In the genomic region with DNA sequence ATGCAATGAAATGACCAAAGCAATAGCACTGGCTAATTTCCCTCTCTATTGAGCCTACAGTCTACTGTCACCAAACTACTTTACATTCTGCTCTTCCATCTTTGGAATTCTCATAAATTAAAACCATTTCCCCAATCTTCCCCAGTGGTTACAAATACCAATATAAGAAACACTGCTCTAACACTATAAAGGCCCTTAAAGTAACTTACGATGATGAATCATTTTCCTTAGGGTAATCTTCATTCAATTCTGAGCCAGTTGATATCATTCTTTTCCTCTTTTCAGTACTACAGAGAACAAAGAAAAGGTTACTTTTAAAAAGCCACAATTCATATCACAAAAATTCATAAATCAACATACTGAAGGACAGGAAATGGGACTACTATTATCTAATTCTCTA, we compare ENCODE assay signal across 20 cellular contexts.
"Had no signal": no experiment of that assay in that cellular context is flagged by ENCODE, and none has a peak within 500 bp of the region (broad histone marks: within the 10 kb centered on the region; RNA-seq: fewer than 3 reads in every experiment).

No MANE protein-coding gene starts in this region.

- H3K4me3 ChIP-seq: colonic mucosa, dorsolateral prefrontal cortex, esophagus muscularis mucosa, gastroesophageal sphincter, heart right ventricle, left lung, lower lobe of right lung had no signal

- H3K27me3 ChIP-seq: colonic mucosa, dorsolateral prefrontal cortex, esophagus muscularis mucosa, foreskin keratinocyte, gastroesophageal sphincter, heart right ventricle, left lung had no signal

- H3K27ac ChIP-seq: colonic mucosa, dorsolateral prefrontal cortex, esophagus muscularis mucosa, foreskin keratinocyte, gastroesophageal sphincter, heart right ventricle, left lung, lower lobe of right lung had no signal

- DNase-seq: colonic mucosa; cortex of kidney; dorsolateral prefrontal cortex; effector CD4-positive, alpha-beta T cell; effector memory CD4-positive, alpha-beta T cell; foreskin keratinocyte; glutamatergic neuron; head of caudate nucleus; heart right ventricle; hippocampal formation; left cardiac atrium; left lung; left ventricle myocardium superior; lower lobe of right lung; mesenchymal stem cell; midbrain; naive thymus-derived CD4-positive, alpha-beta T cell had no signal

- H3K9me3 ChIP-seq: colonic mucosa, esophagus muscularis mucosa, gastroesophageal sphincter, heart right ventricle, left lung, lower lobe of right lung had no signal

- H3K9me3 Mint-ChIP-seq: dendritic cell treated with granulocyte-macrophage colony-stimulating factor and Interleukin-4, amounts not matched to agents 40 ng/mL and 50 ng/mL, for 4 days; naive thymus-derived CD4-positive, alpha-beta T cell had no signal

- H3K27ac Mint-ChIP-seq: dendritic cell treated with granulocyte-macrophage colony-stimulating factor and Interleukin-4, amounts not matched to agents 40 ng/mL and 50 ng/mL, for 4 days; naive thymus-derived CD4-positive, alpha-beta T cell had no signal

- H3K4me1 ChIP-seq: colonic mucosa, esophagus muscularis mucosa, foreskin keratinocyte, gastroesophageal sphincter, heart right ventricle, left lung, lower lobe of right lung had no signal

- H3K27me3 Mint-ChIP-seq: dendritic cell treated with granulocyte-macrophage colony-stimulating factor and Interleukin-4, amounts not matched to agents 40 ng/mL and 50 ng/mL, for 4 days; naive thymus-derived CD4-positive, alpha-beta T cell had no signal

- H3K4me3 Mint-ChIP-seq: dendritic cell treated with granulocyte-macrophage colony-stimulating factor and Interleukin-4, amounts not matched to agents 40 ng/mL and 50 ng/mL, for 4 days; naive thymus-derived CD4-positive, alpha-beta T cell had no signal

- ATAC-seq: foreskin keratinocyte; gastroesophageal sphincter; heart right ventricle; left cardiac atrium; left lung; left ventricle myocardium superior; lower lobe of right lung; naive thymus-derived CD4-positive, alpha-beta T cell had no signal
